29 cellular contexts compared by ENCODE assay signal in genomic region chr6:17691925-17692538, GRCh38. TPM values are rescaled to one million over a fixed set of nuclear protein-coding genes. Genes with fewer than 3 reads are reported as not detected.
DNase-seq lines count a peak whose midpoint lies in the region; ATAC-seq, FAIRE-seq and TF ChIP-seq lines count a peak whose summit lies in the region.
"Had no signal": no experiment of that assay in that cellular context is flagged by ENCODE, and none has a peak within 500 bp of the region (broad histone marks: within the 10 kb centered on the region; RNA-seq: fewer than 3 reads in every experiment).

No MANE protein-coding gene starts in this region.

- no peaks in the 10 kb centered on the region for H3K9me3 Mint-ChIP-seq in CD14-positive monocyte
- H3K9me3 Mint-ChIP-seq in effector memory CD8-positive, alpha-beta T cell: no peaks in the 10 kb centered on the region
- H3K9me3 Mint-ChIP-seq: activated naive CD4-positive, alpha-beta T cell treated with anti-CD3 and anti-CD28 coated beads, Interleukin-2, amount 50 U/mL, for 72 hours had no signal

- no TSS peak for BruUV-seq in Panc1 (replicated peaks; lab: Mats Ljungman, UMichigan)

- H3K4me3 Mint-ChIP-seq in CD14-positive monocyte (no peak overlapping the region), T-helper 17 cell (no peak overlapping the region)
- peak overlapping the region; percentile 2 to 25 for H3K4me3 Mint-ChIP-seq in effector memory CD8-positive, alpha-beta T cell
- H3K4me3 Mint-ChIP-seq: brain had no signal

- in situ Hi-C loops in Panc1 (cut with HindIII; ENCODE audit: low pct_unique_long_range_greater_than_20kb, low sequenced_read_pairs): no loop called here

- no peak for TF ChIP-seq RAD21 in A549 (conservative IDR thresholded peaks at IDR 0.05 in 1 of 2, IDR thresholded peaks at IDR 0.05 in 1 of 2)

- no peak for TF ChIP-seq POLR2A in A549 (IDR thresholded peaks at IDR 0.05; ENCODE audit: low read length)

- no peaks in the 10 kb centered on the region for H3K27me3 ChIP-seq in Panc1 (ENCODE audit: control insufficient read depth, insufficient read depth, low read length)
- H3K27me3 ChIP-seq: SJSA1, tibial nerve had no signal

- H3K36me3 Mint-ChIP-seq in CD14-positive monocyte (peaks cover 12 to 27% of the 10 kb centered on the region in 2 donors), T-helper 17 cell (ENCODE audit: low read depth) (no peaks in the 10 kb centered on the region)
- H3K36me3 Mint-ChIP-seq in effector memory CD8-positive, alpha-beta T cell (ENCODE audit: insufficient read depth): peaks cover 49% of the 10 kb centered on the region

- no peak overlapping the region for H3K4me3 ChIP-seq in A549
- H3K4me3 ChIP-seq in Panc1 (ENCODE audit: low read depth in 2 of 2, low read length in 2 of 2): no peak overlapping the region
- H3K4me3 ChIP-seq: SJSA1, tibial nerve had no signal

- no peaks in the 10 kb centered on the region for H3K9me3 ChIP-seq in A549
- no peaks in the 10 kb centered on the region for H3K9me3 ChIP-seq in Panc1 (ENCODE audit: control insufficient read depth, insufficient read depth, low read depth, low read length)
- H3K9me3 ChIP-seq in T-helper 17 cell (ENCODE audit: control insufficient read depth, low read length, poor library complexity, severe bottlenecking): no peaks in the 10 kb centered on the region
- H3K9me3 ChIP-seq: SJSA1, tibial nerve had no signal

- intact Hi-C loops in CD14-positive monocyte (cut with micrococcal nuclease): no loop called here
- intact Hi-C loops in Panc1 (cut with micrococcal nuclease; ENCODE audit: unreplicated experiment): no loop called here

- no peak for DNase-seq in A549 (ENCODE audit: low read depth in 1 of 2, low spot score in 1 of 2)
- DNase-seq in CD14-positive monocyte (ENCODE audit: low spot score): no peak
- no peak for DNase-seq in Panc1 (ENCODE audit: low read depth, low spot score)
- DNase-seq in effector memory CD8-positive, alpha-beta T cell: no peak
- DNase-seq in NCI-H748 treated with DMSO at 0.1 percent for 48 hours (lab: John Stamatoyannopoulos, UW): no peak
- DNase-seq in Ammon's horn (ENCODE audit: low spot score): no peak
- no peak for DNase-seq in T-helper 17 cell
- DNase-seq: activated CD8-positive, alpha-beta memory T cell treated with anti-CD3 and anti-CD28 coated beads, Interleukin-2, amount 50 U/mL, for 4 hours; AML-193; cortex of kidney; foreskin fibroblast; hypothalamus; mammary epithelial cell; MM.1S; NCI-H187; NCI-H82; posterior cingulate gyrus; stimulated activated CD4-positive, alpha-beta T cell treated with anti-CD3 and anti-CD28 coated beads, Interleukin-1b, Interleukin-23, amount 100 ng/mL, for 48 hours; stimulated activated naive CD8-positive, alpha-beta T cell treated with anti-CD3 and anti-CD28 coated beads, Interleukin-15, Interleukin-2, amounts not matched to agents 100 U/mL and 50 U/mL, for 24 hours; T-helper 9 cell had no signal

- peaks cover 5% of the 10 kb centered on the region; the same call in 1 of the 2 replicates for H3K36me3 ChIP-seq in Panc1 (ENCODE audit: control insufficient read depth, insufficient read depth, low read length)

- TF ChIP-seq CTCF in A549 (IDR thresholded peaks at IDR 0.05) (no peak), CD14-positive monocyte (IDR thresholded peaks at IDR 0.05) (no peak), Panc1 (IDR thresholded peaks at IDR 0.05) (no peak)

- no peak overlapping the region for H3K4me2 ChIP-seq in A549

- POLR2A ChIA-PET in A549 (lab: Yijun Ruan, JAX) (no interaction called here), Panc1 (lab: Charles Lee) (interaction anchor here (0.6 to 0.8 kb wide), 3 partner anchors 12 to 29 kb away, joined by 3 to 8 read pairs (median 4); partner anchors contain the start of gene NUP153)

- H3K27ac ChIP-seq in A549 (no peak overlapping the region), Panc1 (ENCODE audit: low read length) (no peak overlapping the region)
- H3K27ac ChIP-seq: epithelial cell of prostate, SJSA1, tibial nerve had no signal

- CTCF ChIA-PET in A549 (lab: Yijun Ruan, JAX): interaction anchor here (0.7 to 2.7 kb wide), 3 partner anchors 10 to 108 kb away, joined by 3 to 15 read pairs (median 3); no protein-coding TSS in a partner anchor
- CTCF ChIA-PET in Panc1 (lab: Charles Lee): interaction anchor here (1.4 kb wide), 1 partner anchor 9 kb away, joined by 3 read pairs; no protein-coding TSS in a partner anchor

- H3K4me1 Mint-ChIP-seq in CD14-positive monocyte: peaks cover 5% of the 10 kb centered on the region
- peaks cover 48 to 71% of the 10 kb centered on the region in 2 donors for H3K4me1 Mint-ChIP-seq in effector memory CD8-positive, alpha-beta T cell (ENCODE audit: low read depth in 2 of 2)
- H3K4me1 Mint-ChIP-seq in T-helper 17 cell: peaks cover 48% of the 10 kb centered on the region

- peak overlapping the region in 5 of 7 donors; percentile 13 to 81 (median 48) for H3K27ac Mint-ChIP-seq in CD14-positive monocyte
- peak overlapping the region; percentile 78 to 81 for H3K27ac Mint-ChIP-seq in effector memory CD8-positive, alpha-beta T cell
- no peak overlapping the region for H3K27ac Mint-ChIP-seq in T-helper 17 cell

- TF ChIP-seq EP300 in A549 (IDR thresholded peaks at IDR 0.05): no peak

- WGBS in A549 (ENCODE audit: missing lambda C conversion rate): 79% methylated on average over 4 of the region's 4 CpGs

- no peaks in the 10 kb centered on the region for H3K4me1 ChIP-seq in A549
- no peaks in the 10 kb centered on the region for H3K4me1 ChIP-seq in Panc1 (ENCODE audit: control insufficient read depth, insufficient read depth, low read length)
- H3K4me1 ChIP-seq: SJSA1 had no signal

- peak; percentile 63 to 66; a peak in 4 of 6 replicates for ATAC-seq in A549
- ATAC-seq in Panc1: peak; percentile 68; the same call in 1 of the 2 replicates
- ATAC-seq in effector memory CD8-positive, alpha-beta T cell (replicated peaks): no peak
- no peak for ATAC-seq in T-helper 17 cell
- ATAC-seq: activated CD4-positive, CD25-positive, alpha-beta regulatory T cell treated with anti-CD3 and anti-CD28 coated beads, Interleukin-2, amount 50 U/mL, for 24 hours; activated naive CD4-positive, alpha-beta T cell treated with anti-CD3 and anti-CD28 coated beads, Interleukin-2, amount 50 U/mL, for 72 hours; stimulated activated naive CD8-positive, alpha-beta T cell treated with anti-CD3 and anti-CD28 coated beads, Interleukin-15, Interleukin-2, amounts not matched to agents 100 U/mL and 50 U/mL, for 24 hours had no signal

- FAIRE-seq in A549 (lab: Jason Lieb, UNC): no peak
- FAIRE-seq: GM19239, H1, keratinocyte had no signal

- H3K27me3 Mint-ChIP-seq in CD14-positive monocyte (ENCODE audit: low read depth in 3 of 3): no peaks in the 10 kb centered on the region
- no peaks in the 10 kb centered on the region for H3K27me3 Mint-ChIP-seq in effector memory CD8-positive, alpha-beta T cell
- H3K27me3 Mint-ChIP-seq in T-helper 17 cell: no peaks in the 10 kb centered on the region

TF ChIP-seq in A549, 52 proteins besides CTCF, POLR2A, EP300 and RAD21:
- TF ChIP-seq ESRRA (IDR thresholded peaks at IDR 0.05; ENCODE audit: borderline replicate concordance, low read length) (no peak), E2F6 (IDR thresholded peaks at IDR 0.05; ENCODE audit: borderline replicate concordance, low read depth) (no peak), KDM5A (IDR thresholded peaks at IDR 0.05) (no peak), CHD4 (IDR thresholded peaks at IDR 0.05; ENCODE audit: borderline replicate concordance) (no peak)
- TF ChIP-seq, protein P1, sequence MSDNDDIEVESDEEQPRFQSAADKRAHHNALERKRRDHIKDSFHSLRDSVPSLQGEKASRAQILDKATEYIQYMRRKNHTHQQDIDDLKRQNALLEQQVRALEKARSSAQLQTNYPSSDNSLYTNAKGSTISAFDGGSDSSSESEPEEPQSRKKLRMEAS (IDR thresholded peaks at IDR 0.05): no peak

RNA-seq across cellular contexts. Expression of gene NUP153, which starts 14.7 kb away (rescaled TPM):
- polyA plus RNA-seq in A549 (2011; rRNA removed): 47.3 and 49.8 TPM in 2 replicates
- 11.8 and 16.6 TPM in 2 replicates for polyA plus RNA-seq in A549 (2012; cell fraction: cytosol; rRNA removed)
- 17.9 and 24.1 TPM in 2 replicates for polyA plus RNA-seq in A549 (2012; cell fraction: nucleus; rRNA removed)
- polyA plus RNA-seq in A549 (2017; fragmentation: RNase III; extraction: RNeasy Plus Mini Kit Qiagen cat#74134 plus additional on column Dnase treatment): 25.3 to 27.8 TPM (median 26.4 TPM) in 3 replicates
- polyA minus RNA-seq in A549 (2011; rRNA and poly(A)+ RNA removed): 39.5 and 40.2 TPM in 2 replicates
- 1 to 10 TPM in 1 of 2 donors, under 1 TPM in 1; 0.99 to 2.3 TPM for polyA plus RNA-seq in CD14-positive monocyte
- total RNA-seq in Panc1 (2021; ENCODE audit: unreplicated experiment): 62.0 TPM
- polyA plus RNA-seq in Panc1 (2012; ENCODE audit: insufficient read length): 21.0 TPM
- total RNA-seq in T-helper 17 cell: 10 to 100 TPM; 63.3 to 66.3 TPM

Comparison
In these comparisons a context has a peak if more than half of its experiments do, and no peak if none do; other contexts are left out.
1. ATAC-seq: peak in A549 (2 of 2) and Panc1 (single experiment); none in effector memory CD8-positive, alpha-beta T cell (single experiment) and T-helper 17 cell (single experiment).
2. H3K4me3 Mint-ChIP-seq: peak in effector memory CD8-positive, alpha-beta T cell (2 of 2); none in CD14-positive monocyte (0 of 2) and T-helper 17 cell (single experiment).